ENCODE assay signal across 2 cellular contexts in the genomic region with DNA sequence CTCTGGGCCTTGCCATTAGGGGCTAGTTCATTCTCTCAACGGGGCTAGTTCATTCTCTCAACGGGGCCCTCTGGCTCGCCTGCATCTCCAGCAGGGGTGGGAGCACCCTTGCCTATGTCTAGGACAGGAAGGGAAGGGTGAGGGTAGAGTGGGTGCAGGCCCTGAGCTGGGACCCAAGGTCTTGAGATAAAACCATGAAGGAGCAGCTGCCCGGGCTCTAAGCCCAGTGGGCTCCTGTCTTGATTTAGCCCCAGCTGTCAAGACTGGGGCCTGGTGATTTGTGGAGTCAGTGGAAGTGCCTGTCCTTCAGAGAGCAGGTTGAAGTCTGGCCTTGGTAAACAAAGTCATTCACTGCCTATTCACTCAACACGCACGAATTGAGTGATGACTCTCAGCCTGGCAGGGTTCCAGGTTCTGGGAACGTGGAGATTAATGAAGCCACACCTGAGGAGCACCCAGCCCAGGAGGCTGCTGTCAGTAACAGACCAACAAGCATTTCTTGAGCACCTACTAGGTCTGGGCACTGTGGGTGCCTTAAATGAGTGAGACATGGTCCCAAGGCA.
TF ChIP-seq lines count a peak whose summit lies in the region.

No MANE protein-coding gene starts in this region.

TF ChIP-seq in WTC11, 78 proteins besides CTCF, POLR2A, EP300 and RAD21 (continued from another document):
- TF ChIP-seq, protein P1, sequence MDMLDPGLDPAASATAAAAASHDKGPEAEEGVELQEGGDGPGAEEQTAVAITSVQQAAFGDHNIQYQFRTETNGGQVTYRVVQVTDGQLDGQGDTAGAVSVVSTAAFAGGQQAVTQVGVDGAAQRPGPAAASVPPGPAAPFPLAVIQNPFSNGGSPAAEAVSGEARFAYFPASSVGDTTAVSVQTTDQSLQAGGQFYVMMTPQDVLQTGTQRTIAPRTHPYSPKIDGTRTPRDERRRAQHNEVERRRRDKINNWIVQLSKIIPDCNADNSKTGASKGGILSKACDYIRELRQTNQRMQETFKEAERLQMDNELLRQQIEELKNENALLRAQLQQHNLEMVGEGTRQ (CRISPR knock-in tag; IDR thresholded peaks at IDR 0.05), result no peak

TF ChIP-seq in GM23338, 12 proteins besides CTCF, POLR2A, EP300 and RAD21 (continued from another document):
- TF ChIP-seq, protein P2, sequence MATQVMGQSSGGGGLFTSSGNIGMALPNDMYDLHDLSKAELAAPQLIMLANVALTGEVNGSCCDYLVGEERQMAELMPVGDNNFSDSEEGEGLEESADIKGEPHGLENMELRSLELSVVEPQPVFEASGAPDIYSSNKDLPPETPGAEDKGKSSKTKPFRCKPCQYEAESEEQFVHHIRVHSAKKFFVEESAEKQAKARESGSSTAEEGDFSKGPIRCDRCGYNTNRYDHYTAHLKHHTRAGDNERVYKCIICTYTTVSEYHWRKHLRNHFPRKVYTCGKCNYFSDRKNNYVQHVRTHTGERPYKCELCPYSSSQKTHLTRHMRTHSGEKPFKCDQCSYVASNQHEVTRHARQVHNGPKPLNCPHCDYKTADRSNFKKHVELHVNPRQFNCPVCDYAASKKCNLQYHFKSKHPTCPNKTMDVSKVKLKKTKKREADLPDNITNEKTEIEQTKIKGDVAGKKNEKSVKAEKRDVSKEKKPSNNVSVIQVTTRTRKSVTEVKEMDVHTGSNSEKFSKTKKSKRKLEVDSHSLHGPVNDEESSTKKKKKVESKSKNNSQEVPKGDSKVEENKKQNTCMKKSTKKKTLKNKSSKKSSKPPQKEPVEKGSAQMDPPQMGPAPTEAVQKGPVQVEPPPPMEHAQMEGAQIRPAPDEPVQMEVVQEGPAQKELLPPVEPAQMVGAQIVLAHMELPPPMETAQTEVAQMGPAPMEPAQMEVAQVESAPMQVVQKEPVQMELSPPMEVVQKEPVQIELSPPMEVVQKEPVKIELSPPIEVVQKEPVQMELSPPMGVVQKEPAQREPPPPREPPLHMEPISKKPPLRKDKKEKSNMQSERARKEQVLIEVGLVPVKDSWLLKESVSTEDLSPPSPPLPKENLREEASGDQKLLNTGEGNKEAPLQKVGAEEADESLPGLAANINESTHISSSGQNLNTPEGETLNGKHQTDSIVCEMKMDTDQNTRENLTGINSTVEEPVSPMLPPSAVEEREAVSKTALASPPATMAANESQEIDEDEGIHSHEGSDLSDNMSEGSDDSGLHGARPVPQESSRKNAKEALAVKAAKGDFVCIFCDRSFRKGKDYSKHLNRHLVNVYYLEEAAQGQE (IDR thresholded peaks at IDR 0.05; ENCODE audit: unreplicated experiment), result no peak
- TF ChIP-seq STAT1 (IDR thresholded peaks at IDR 0.05; ENCODE audit: unreplicated experiment) (no peak), EZH2 (IDR thresholded peaks at IDR 0.05; ENCODE audit: low read depth, unreplicated experiment) (no peak), NANOG (IDR thresholded peaks at IDR 0.05; ENCODE audit: borderline replicate concordance) (no peak), ZNF114 (CRISPR knock-in tag; IDR thresholded peaks at IDR 0.05) (no peak), ZNF331 (CRISPR knock-in tag; IDR thresholded peaks at IDR 0.05; ENCODE audit: low read depth) (no peak), JUNB (IDR thresholded peaks at IDR 0.05; ENCODE audit: unreplicated experiment) (no peak), EZH2phosphoT487 (IDR thresholded peaks at IDR 0.05; ENCODE audit: unreplicated experiment) (no peak), POLR2AphosphoS5 (IDR thresholded peaks at IDR 0.05; ENCODE audit: low read depth) (no peak)
- TF ChIP-seq, protein P3, sequence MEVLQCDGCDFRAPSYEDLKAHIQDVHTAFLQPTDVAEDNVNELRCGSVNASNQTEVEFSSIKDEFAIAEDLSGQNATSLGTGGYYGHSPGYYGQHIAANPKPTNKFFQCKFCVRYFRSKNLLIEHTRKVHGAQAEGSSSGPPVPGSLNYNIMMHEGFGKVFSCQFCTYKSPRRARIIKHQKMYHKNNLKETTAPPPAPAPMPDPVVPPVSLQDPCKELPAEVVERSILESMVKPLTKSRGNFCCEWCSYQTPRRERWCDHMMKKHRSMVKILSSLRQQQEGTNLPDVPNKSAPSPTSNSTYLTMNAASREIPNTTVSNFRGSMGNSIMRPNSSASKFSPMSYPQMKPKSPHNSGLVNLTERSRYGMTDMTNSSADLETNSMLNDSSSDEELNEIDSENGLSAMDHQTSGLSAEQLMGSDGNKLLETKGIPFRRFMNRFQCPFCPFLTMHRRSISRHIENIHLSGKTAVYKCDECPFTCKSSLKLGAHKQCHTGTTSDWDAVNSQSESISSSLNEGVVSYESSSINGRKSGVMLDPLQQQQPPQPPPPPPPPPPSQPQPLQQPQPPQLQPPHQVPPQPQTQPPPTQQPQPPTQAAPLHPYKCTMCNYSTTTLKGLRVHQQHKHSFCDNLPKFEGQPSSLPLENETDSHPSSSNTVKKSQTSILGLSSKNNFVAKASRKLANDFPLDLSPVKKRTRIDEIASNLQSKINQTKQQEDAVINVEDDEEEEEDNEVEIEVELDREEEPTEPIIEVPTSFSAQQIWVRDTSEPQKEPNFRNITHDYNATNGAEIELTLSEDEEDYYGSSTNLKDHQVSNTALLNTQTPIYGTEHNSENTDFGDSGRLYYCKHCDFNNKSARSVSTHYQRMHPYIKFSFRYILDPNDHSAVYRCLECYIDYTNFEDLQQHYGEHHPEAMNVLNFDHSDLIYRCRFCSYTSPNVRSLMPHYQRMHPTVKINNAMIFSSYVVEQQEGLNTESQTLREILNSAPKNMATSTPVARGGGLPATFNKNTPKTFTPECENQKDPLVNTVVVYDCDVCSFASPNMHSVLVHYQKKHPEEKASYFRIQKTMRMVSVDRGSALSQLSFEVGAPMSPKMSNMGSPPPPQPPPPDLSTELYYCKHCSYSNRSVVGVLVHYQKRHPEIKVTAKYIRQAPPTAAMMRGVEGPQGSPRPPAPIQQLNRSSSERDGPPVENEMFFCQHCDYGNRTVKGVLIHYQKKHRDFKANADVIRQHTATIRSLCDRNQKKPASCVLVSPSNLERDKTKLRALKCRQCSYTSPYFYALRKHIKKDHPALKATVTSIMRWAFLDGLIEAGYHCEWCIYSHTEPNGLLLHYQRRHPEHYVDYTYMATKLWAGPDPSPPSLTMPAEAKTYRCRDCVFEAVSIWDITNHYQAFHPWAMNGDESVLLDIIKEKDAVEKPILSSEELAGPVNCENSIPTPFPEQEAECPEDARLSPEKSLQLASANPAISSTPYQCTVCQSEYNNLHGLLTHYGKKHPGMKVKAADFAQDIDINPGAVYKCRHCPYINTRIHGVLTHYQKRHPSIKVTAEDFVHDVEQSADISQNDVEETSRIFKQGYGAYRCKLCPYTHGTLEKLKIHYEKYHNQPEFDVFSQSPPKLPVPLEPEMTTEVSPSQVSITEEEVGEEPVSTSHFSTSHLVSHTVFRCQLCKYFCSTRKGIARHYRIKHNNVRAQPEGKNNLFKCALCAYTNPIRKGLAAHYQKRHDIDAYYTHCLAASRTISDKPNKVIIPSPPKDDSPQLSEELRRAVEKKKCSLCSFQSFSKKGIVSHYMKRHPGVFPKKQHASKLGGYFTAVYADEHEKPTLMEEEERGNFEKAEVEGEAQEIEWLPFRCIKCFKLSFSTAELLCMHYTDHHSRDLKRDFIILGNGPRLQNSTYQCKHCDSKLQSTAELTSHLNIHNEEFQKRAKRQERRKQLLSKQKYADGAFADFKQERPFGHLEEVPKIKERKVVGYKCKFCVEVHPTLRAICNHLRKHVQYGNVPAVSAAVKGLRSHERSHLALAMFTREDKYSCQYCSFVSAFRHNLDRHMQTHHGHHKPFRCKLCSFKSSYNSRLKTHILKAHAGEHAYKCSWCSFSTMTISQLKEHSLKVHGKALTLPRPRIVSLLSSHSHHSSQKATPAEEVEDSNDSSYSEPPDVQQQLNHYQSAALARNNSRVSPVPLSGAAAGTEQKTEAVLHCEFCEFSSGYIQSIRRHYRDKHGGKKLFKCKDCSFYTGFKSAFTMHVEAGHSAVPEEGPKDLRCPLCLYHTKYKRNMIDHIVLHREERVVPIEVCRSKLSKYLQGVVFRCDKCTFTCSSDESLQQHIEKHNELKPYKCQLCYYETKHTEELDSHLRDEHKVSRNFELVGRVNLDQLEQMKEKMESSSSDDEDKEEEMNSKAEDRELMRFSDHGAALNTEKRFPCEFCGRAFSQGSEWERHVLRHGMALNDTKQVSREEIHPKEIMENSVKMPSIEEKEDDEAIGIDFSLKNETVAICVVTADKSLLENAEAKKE (CRISPR knock-in tag; IDR thresholded peaks at IDR 0.05), result no peak
- TF ChIP-seq, protein P4, sequence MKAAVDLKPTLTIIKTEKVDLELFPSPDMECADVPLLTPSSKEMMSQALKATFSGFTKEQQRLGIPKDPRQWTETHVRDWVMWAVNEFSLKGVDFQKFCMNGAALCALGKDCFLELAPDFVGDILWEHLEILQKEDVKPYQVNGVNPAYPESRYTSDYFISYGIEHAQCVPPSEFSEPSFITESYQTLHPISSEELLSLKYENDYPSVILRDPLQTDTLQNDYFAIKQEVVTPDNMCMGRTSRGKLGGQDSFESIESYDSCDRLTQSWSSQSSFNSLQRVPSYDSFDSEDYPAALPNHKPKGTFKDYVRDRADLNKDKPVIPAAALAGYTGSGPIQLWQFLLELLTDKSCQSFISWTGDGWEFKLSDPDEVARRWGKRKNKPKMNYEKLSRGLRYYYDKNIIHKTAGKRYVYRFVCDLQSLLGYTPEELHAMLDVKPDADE (IDR thresholded peaks at IDR 0.05), result no peak
TF ChIP-seq in GM23338: peak in this region for 0.
